12 cellular contexts compared by ENCODE assay signal in the genomic region with DNA sequence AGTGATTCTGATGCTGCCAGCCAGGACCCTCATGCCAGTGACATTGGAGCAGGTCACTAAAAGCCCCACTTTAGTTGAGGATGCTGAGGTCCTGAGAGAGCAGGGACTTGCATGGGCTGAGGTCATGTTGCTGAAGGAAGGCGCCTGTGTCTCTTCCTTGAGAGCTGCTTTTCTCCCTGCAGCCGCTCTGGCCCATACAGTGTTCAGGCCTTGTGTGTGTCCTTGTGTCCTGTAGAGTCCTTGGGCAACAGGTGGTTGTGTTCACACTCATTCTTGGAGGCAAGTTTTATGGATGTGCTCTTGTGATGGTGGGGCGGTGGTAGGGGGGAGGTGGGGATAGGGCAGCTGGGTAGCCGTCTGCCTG. TPM values are rescaled to one million over a fixed set of nuclear protein-coding genes. Genes with fewer than 3 reads are reported as not detected.
A peak's percentile ranks its signal among the peaks of the same experiment; 100 is the strongest.
DNase-seq lines count a peak whose midpoint lies in the region; ATAC-seq and TF ChIP-seq lines count a peak whose summit lies in the region.
"Had no signal": no experiment of that assay in that cellular context is flagged by ENCODE, and none has a peak within 500 bp of the region (broad histone marks: within the 10 kb centered on the region; RNA-seq: fewer than 3 reads in every experiment).

No MANE protein-coding gene starts in this region.

- H3K4me3 Mint-ChIP-seq in activated CD8-positive, alpha-beta memory T cell treated with anti-CD3 and anti-CD28 coated beads, Interleukin-2, amount 10 ng/mL, durations not matched to agents 7 days and 5 days = peak overlapping the region; percentile 66
- peak overlapping the region; percentile 75 for H3K4me3 Mint-ChIP-seq in activated CD4-positive, alpha-beta memory T cell treated with anti-CD3 and anti-CD28 coated beads, Interleukin-2, amount 10 ng/mL, durations not matched to agents 7 days and 5 days
- H3K4me3 Mint-ChIP-seq in immature natural killer cell = peak overlapping the region; percentile 81 to 86 (median 84)
- H3K4me3 Mint-ChIP-seq in stimulated activated naive CD8-positive, alpha-beta T cell treated with anti-CD3 and anti-CD28 coated beads, Interleukin-15, amount 100 ng/mL, for 72 hours = peak overlapping the region; percentile 73 to 76
- H3K4me3 Mint-ChIP-seq: activated B cell treated with CpG ODN at 0.5 μM for 24 hours had no signal

- peaks cover 31% of the 10 kb centered on the region for H3K36me3 ChIP-seq in WERI-Rb-1

- ATAC-seq in activated CD8-positive, alpha-beta memory T cell treated with anti-CD3 and anti-CD28 coated beads, Interleukin-2, amount 10 ng/mL, durations not matched to agents 7 days and 5 days = peak; percentile 25
- ATAC-seq in stimulated activated naive CD8-positive, alpha-beta T cell treated with anti-CD3 and anti-CD28 coated beads, Interleukin-15, amount 100 ng/mL, for 72 hours = peak; percentile 13
- ATAC-seq in HG03378 (IDR thresholded peaks at IDR 0.05; ENCODE audit: unreplicated experiment) = no peak

- no peaks in the 10 kb centered on the region for H3K9me3 ChIP-seq in WERI-Rb-1 (ENCODE audit: severe bottlenecking)
- H3K9me3 ChIP-seq: esophagus muscularis mucosa had no signal

- POLR2A ChIA-PET in activated CD4-positive, alpha-beta memory T cell treated with anti-CD3 and anti-CD28 coated beads, Interleukin-2, amount 10 ng/mL, durations not matched to agents 7 days and 5 days (lab: Charles Lee) = interaction anchor here (0.7 to 11.7 kb wide), 6 partner anchors 12 to 36 kb away, joined by 3 to 404 read pairs (median 7); a partner anchor contains a TSS

- H3K36me3 Mint-ChIP-seq in activated CD8-positive, alpha-beta memory T cell treated with anti-CD3 and anti-CD28 coated beads, Interleukin-2, amount 10 ng/mL, durations not matched to agents 7 days and 5 days = peaks cover 46% of the 10 kb centered on the region
- peaks cover 64% of the 10 kb centered on the region for H3K36me3 Mint-ChIP-seq in activated CD4-positive, alpha-beta memory T cell treated with anti-CD3 and anti-CD28 coated beads, Interleukin-2, amount 10 ng/mL, durations not matched to agents 7 days and 5 days (ENCODE audit: low read depth)
- H3K36me3 Mint-ChIP-seq in immature natural killer cell = peaks cover 18 to 20% (median 18%) of the 10 kb centered on the region in 3 donors

- no peaks in the 10 kb centered on the region for H3K27me3 Mint-ChIP-seq in activated CD8-positive, alpha-beta memory T cell treated with anti-CD3 and anti-CD28 coated beads, Interleukin-2, amount 10 ng/mL, durations not matched to agents 7 days and 5 days
- H3K27me3 Mint-ChIP-seq in activated CD4-positive, alpha-beta memory T cell treated with anti-CD3 and anti-CD28 coated beads, Interleukin-2, amount 10 ng/mL, durations not matched to agents 7 days and 5 days = no peaks in the 10 kb centered on the region
- peaks cover 8 to 23% (median 16%) of the 10 kb centered on the region in 3 donors for H3K27me3 Mint-ChIP-seq in immature natural killer cell (ENCODE audit: low read depth in 3 of 3)
- H3K27me3 Mint-ChIP-seq in stimulated activated naive CD8-positive, alpha-beta T cell treated with anti-CD3 and anti-CD28 coated beads, Interleukin-15, amount 100 ng/mL, for 72 hours = no peaks in the 10 kb centered on the region
- H3K27me3 Mint-ChIP-seq: activated B cell treated with CpG ODN at 0.5 μM for 24 hours had no signal

- no peaks in the 10 kb centered on the region for H3K27me3 ChIP-seq in WERI-Rb-1 (ENCODE audit: insufficient read depth, low read depth, severe bottlenecking)
- H3K27me3 ChIP-seq: esophagus muscularis mucosa had no signal

- peaks cover 95% of the 10 kb centered on the region for H3K4me1 Mint-ChIP-seq in activated CD8-positive, alpha-beta memory T cell treated with anti-CD3 and anti-CD28 coated beads, Interleukin-2, amount 10 ng/mL, durations not matched to agents 7 days and 5 days
- peaks cover 95% of the 10 kb centered on the region for H3K4me1 Mint-ChIP-seq in activated CD4-positive, alpha-beta memory T cell treated with anti-CD3 and anti-CD28 coated beads, Interleukin-2, amount 10 ng/mL, durations not matched to agents 7 days and 5 days
- peaks cover 99 to 100% of the 10 kb centered on the region in 2 donors for H3K4me1 Mint-ChIP-seq in immature natural killer cell
- peaks cover 100% of the 10 kb centered on the region for H3K4me1 Mint-ChIP-seq in stimulated activated naive CD8-positive, alpha-beta T cell treated with anti-CD3 and anti-CD28 coated beads, Interleukin-15, amount 100 ng/mL, for 72 hours

- H3K27ac Mint-ChIP-seq in activated CD8-positive, alpha-beta memory T cell treated with anti-CD3 and anti-CD28 coated beads, Interleukin-2, amount 10 ng/mL, durations not matched to agents 7 days and 5 days = peak overlapping the region; percentile 90
- peak overlapping the region; percentile 91 for H3K27ac Mint-ChIP-seq in activated CD4-positive, alpha-beta memory T cell treated with anti-CD3 and anti-CD28 coated beads, Interleukin-2, amount 10 ng/mL, durations not matched to agents 7 days and 5 days
- H3K27ac Mint-ChIP-seq in immature natural killer cell = peak overlapping the region; percentile 79 to 98 (median 94)
- peak overlapping the region; percentile 43 to 63 for H3K27ac Mint-ChIP-seq in stimulated activated naive CD8-positive, alpha-beta T cell treated with anti-CD3 and anti-CD28 coated beads, Interleukin-15, amount 100 ng/mL, for 72 hours
- H3K27ac Mint-ChIP-seq: activated B cell treated with CpG ODN at 0.5 μM for 24 hours had no signal

- CTCF ChIA-PET in activated CD8-positive, alpha-beta memory T cell treated with anti-CD3 and anti-CD28 coated beads, Interleukin-2, amount 10 ng/mL, durations not matched to agents 7 days and 5 days (lab: Charles Lee) = interaction anchor here (0.9 to 11.4 kb wide), 11 partner anchors 9 to 43 kb away, joined by 3 to 151 read pairs (median 6); no protein-coding TSS in a partner anchor
- CTCF ChIA-PET in activated CD4-positive, alpha-beta memory T cell treated with anti-CD3 and anti-CD28 coated beads, Interleukin-2, amount 10 ng/mL, durations not matched to agents 7 days and 5 days (lab: Charles Lee) = interaction anchor here (1.4 to 6.6 kb wide), 8 partner anchors 10 to 42 kb away, joined by 5 to 64 read pairs (median 14); no protein-coding TSS in a partner anchor

- DNase-seq in activated CD8-positive, alpha-beta memory T cell treated with anti-CD3 and anti-CD28 coated beads, Interleukin-2, amount 10 ng/mL, durations not matched to agents 7 days and 5 days = no peak
- no peak for DNase-seq in activated CD8-positive, alpha-beta memory T cell treated with anti-CD3 and anti-CD28 coated beads, Interleukin-2, amount 50 U/mL, for 4 hours
- DNase-seq in activated CD4-positive, alpha-beta memory T cell treated with anti-CD3 and anti-CD28 coated beads, Interleukin-2, amount 10 ng/mL, durations not matched to agents 7 days and 5 days = no peak
- DNase-seq in immature natural killer cell (no peak), WERI-Rb-1 (no peak), SIG-M5 treated with dmso at 0.1 percent for 504 hours (lab: John Stamatoyannopoulos, UW; ENCODE audit: unreplicated experiment) (no peak)
- no peak for DNase-seq in stimulated activated naive CD8-positive, alpha-beta T cell treated with anti-CD3 and anti-CD28 coated beads, Interleukin-15, amount 100 ng/mL, for 72 hours
- DNase-seq: activated B cell treated with CpG ODN at 0.5 μM for 24 hours, cerebellar nuclear complex had no signal

- H3K4me3 ChIP-seq in WERI-Rb-1 (ENCODE audit: low read depth, low read length) = no peak overlapping the region
- H3K4me3 ChIP-seq: esophagus muscularis mucosa had no signal

- H3K27ac ChIP-seq in WERI-Rb-1 = no peak overlapping the region
- H3K27ac ChIP-seq: esophagus muscularis mucosa had no signal

- H3K9me3 Mint-ChIP-seq in activated CD8-positive, alpha-beta memory T cell treated with anti-CD3 and anti-CD28 coated beads, Interleukin-2, amount 10 ng/mL, durations not matched to agents 7 days and 5 days (ENCODE audit: low read depth) = no peaks in the 10 kb centered on the region
- no peaks in the 10 kb centered on the region for H3K9me3 Mint-ChIP-seq in activated CD4-positive, alpha-beta memory T cell treated with anti-CD3 and anti-CD28 coated beads, Interleukin-2, amount 10 ng/mL, durations not matched to agents 7 days and 5 days
- no peaks in the 10 kb centered on the region for H3K9me3 Mint-ChIP-seq in immature natural killer cell
- no peaks in the 10 kb centered on the region for H3K9me3 Mint-ChIP-seq in stimulated activated naive CD8-positive, alpha-beta T cell treated with anti-CD3 and anti-CD28 coated beads, Interleukin-15, amount 100 ng/mL, for 72 hours

- TF ChIP-seq CTCF in WERI-Rb-1 (IDR thresholded peaks at IDR 0.05; ENCODE audit: low read depth, low read length) = no peak

RNA-seq across cellular contexts. Expression of a gene that starts 33.3 kb away (rescaled TPM):
- 100 to 1,000 TPM; 100 to 104 TPM for total RNA-seq in activated CD8-positive, alpha-beta memory T cell treated with anti-CD3 and anti-CD28 coated beads, Interleukin-2, amount 10 ng/mL, durations not matched to agents 7 days and 5 days
- 100 to 1,000 TPM; 130 to 136 TPM for total RNA-seq in activated CD4-positive, alpha-beta memory T cell treated with anti-CD3 and anti-CD28 coated beads, Interleukin-2, amount 10 ng/mL, durations not matched to agents 7 days and 5 days
- polyA plus RNA-seq in immature natural killer cell = 100 to 1,000 TPM; 141 to 363 (median 226) TPM

RNA-seq across cellular contexts. Expression of a gene that starts 50.3 kb away (rescaled TPM):
- total RNA-seq in activated CD8-positive, alpha-beta memory T cell treated with anti-CD3 and anti-CD28 coated beads, Interleukin-2, amount 10 ng/mL, durations not matched to agents 7 days and 5 days = under 1 TPM in 1 of 2 experiments, not detected in 1; 0.09 TPM
- total RNA-seq in activated CD4-positive, alpha-beta memory T cell treated with anti-CD3 and anti-CD28 coated beads, Interleukin-2, amount 10 ng/mL, durations not matched to agents 7 days and 5 days = under 1 TPM; 0.13 to 0.15 TPM
- polyA plus RNA-seq in immature natural killer cell = not detected
- total RNA-seq: activated B cell treated with CpG ODN at 0.5 μM for 24 hours had no signal
- polyA plus RNA-seq: liver had no signal
